ENCODE assay signal across 22 cellular contexts in genomic region chr2:232214053-232214452, GRCh38.
"Had no signal": no experiment of that assay in that cellular context is flagged by ENCODE, and none has a peak within 500 bp of the region (broad histone marks: within the 10 kb centered on the region; RNA-seq: fewer than 3 reads in every experiment).

No MANE protein-coding gene starts in this region.

- ATAC-seq: activated CD8-positive, alpha-beta memory T cell treated with anti-CD3 and anti-CD28 coated beads, Interleukin-2, amount 10 ng/mL, durations not matched to agents 7 days and 5 days; activated naive CD8-positive, alpha-beta T cell treated with anti-CD3 and anti-CD28 coated beads, Interleukin-2, amount 50 U/mL, for 24 hours; gastrocnemius medialis; heart left ventricle; left ventricle myocardium superior; natural killer cell treated with Interleukin-12 subunit alpha and Interleukin-12 subunit beta and Interleukin-15 and Interleukin-18, amount 100 ng/mL, for 72 hours had no signal

- H3K4me3 ChIP-seq: breast epithelium, coronary artery, esophagus muscularis mucosa, gastrocnemius medialis, heart left ventricle, ovary, prostate gland, thyroid gland had no signal

- DNase-seq: activated CD4-positive, alpha-beta memory T cell treated with anti-CD3 and anti-CD28 coated beads for 36 hours; activated CD4-positive, alpha-beta T cell treated with anti-CD3 and anti-CD28 coated beads for 48 hours; activated CD8-positive, alpha-beta memory T cell treated with anti-CD3 and anti-CD28 coated beads, Interleukin-2, amount 10 ng/mL, durations not matched to agents 7 days and 5 days; activated gamma-delta T cell; activated naive CD4-positive, alpha-beta T cell treated with anti-CD3 and anti-CD28 coated beads, Interleukin-2, amount 50 U/mL, for 16 hours; activated naive CD8-positive, alpha-beta T cell treated with anti-CD3 and anti-CD28 coated beads, Interleukin-2, amount 50 U/mL, for 24 hours; activated T-cell treated with anti-CD3 and anti-CD28 coated beads for 4 hours; anterior cingulate cortex; gastrocnemius medialis; heart left ventricle; kidney; left ventricle myocardium superior; mammary epithelial cell; ovary; stimulated activated CD4-positive, alpha-beta T cell treated with anti-CD3 and anti-CD28 coated beads, Interleukin-4, amount 100 ng/mL, for 24 hours; substantia nigra; thyroid gland had no signal
